In genomic region chr1:94025383-94026340, GRCh38 we compare ENCODE assay signal across 9 cellular contexts.
DNase-seq lines count a peak whose midpoint lies in the region; ATAC-seq, FAIRE-seq and TF ChIP-seq lines count a peak whose summit lies in the region.
"Had no signal": no experiment of that assay in that cellular context is flagged by ENCODE, and none has a peak within 500 bp of the region (broad histone marks: within the 10 kb centered on the region; RNA-seq: fewer than 3 reads in every experiment).

No MANE protein-coding gene starts in this region.

- H2AFZ ChIP-seq in K562 (ENCODE audit: low read depth, low read length) = no peak overlapping the region

- H3K9me1 ChIP-seq in K562 (ENCODE audit: control insufficient read depth, insufficient read depth, low read length) = no peaks in the 10 kb centered on the region

- no peak overlapping the region for H3K9ac ChIP-seq in K562 (ENCODE audit: insufficient read depth in 1 of 2, low read depth in 2 of 2, low read length in 2 of 2)

- peak; percentile 48 for ATAC-seq in GM21619 (IDR thresholded peaks at IDR 0.05; ENCODE audit: unreplicated experiment)
- peak; percentile 68 for ATAC-seq in K562
- no peak for ATAC-seq in GM18505 (IDR thresholded peaks at IDR 0.05; ENCODE audit: unreplicated experiment)

- FAIRE-seq in K562 (lab: Jason Lieb, UNC) = peak; percentile 84

- H3K4me1 ChIP-seq in BE2C (no peaks in the 10 kb centered on the region), K562 (replicated peaks in 1 of 2; ENCODE audit: control insufficient read depth in 2 of 2, insufficient read depth in 2 of 2, low read length in 2 of 2) (no peaks in the 10 kb centered on the region), tibial artery (peaks cover 0 to 6% (median 0%) of the 10 kb centered on the region in 4 donors)

- no peaks in the 10 kb centered on the region for H3K79me2 ChIP-seq in K562 (ENCODE audit: control insufficient read depth, insufficient read depth, low read length)

- in situ Hi-C loops in K562 (cut with MboI) = no loop called here

- CTCF ChIA-PET in K562 (lab: Yijun Ruan, JAX; ENCODE audit: low intra/inter-chr PET ratio) = interaction anchor here (0.9 to 1.7 kb wide), 2 partner anchors 310 to 780 kb away, joined by 3 to 14 read pairs; no protein-coding TSS in a partner anchor

- DNase-seq in BE2C (peak; percentile 15), NCI-H446 treated with DMSO at 0.1 percent for 48 hours (lab: John Stamatoyannopoulos, UW) (peak; percentile 52), K562 (ENCODE audit: extremely low read depth in 1 of 4, low spot score in 3 of 4) (peak; percentile 48 to 53 (median 50)), islet precursor cell (peak; percentile 64), tibial artery (no peak)
- no peak for DNase-seq in activated CD4-positive, CD25-positive, alpha-beta regulatory T cell treated with anti-CD3 and anti-CD28 coated beads, Interleukin-2, amount 50 U/mL, for 72 hours

- H3K27me3 ChIP-seq in BE2C = no peaks in the 10 kb centered on the region
- H3K27me3 ChIP-seq in K562 (ENCODE audit: control insufficient read depth in 2 of 2, insufficient read depth in 2 of 2, low read length in 2 of 2) = peaks cover 19 to 55% of the 10 kb centered on the region in 2 experiments
- no peaks in the 10 kb centered on the region for H3K27me3 ChIP-seq in tibial artery

- intact Hi-C loops in K562 (cut with micrococcal nuclease) = no loop called here
- intact Hi-C loops in tibial artery (cut with DNase I; ENCODE audit: low total_unique reads) = no loop called here

- no TSS peak for BruUV-seq in K562 (replicated peaks; lab: Mats Ljungman, UMichigan)

- H3K36me3 ChIP-seq in BE2C (no peaks in the 10 kb centered on the region), K562 (ENCODE audit: control insufficient read depth, insufficient read depth, low read length) (no peaks in the 10 kb centered on the region), tibial artery (no peaks in the 10 kb centered on the region)

- no peaks in the 10 kb centered on the region for H4K20me1 ChIP-seq in K562 (replicated peaks; ENCODE audit: control insufficient read depth, insufficient read depth, low read length)

- H3K4me2 ChIP-seq in K562 (ENCODE audit: insufficient read depth, low read length) = peak overlapping the region; percentile 17; the same call in 1 of the 2 replicates

- no peak for TF ChIP-seq EP300 in K562 (IDR thresholded peaks at IDR 0.05; ENCODE audit: low read length)

- peak; percentile 51 to 69; a peak in 3 of 4 replicates for TF ChIP-seq RAD21 in K562 (CRISPR knock-in tag; conservative IDR thresholded peaks at IDR 0.05 in 1 of 2, IDR thresholded peaks at IDR 0.05 in 1 of 2)

- H3K27ac ChIP-seq in K562 (ENCODE audit: extremely low read depth, low read depth, low read length) (no peak overlapping the region), tibial artery (no peak overlapping the region)
- H3K27ac ChIP-seq: HL-60 had no signal

- peak; percentile 61 for TF ChIP-seq CTCF in BE2C (IDR thresholded peaks at IDR 0.05; ENCODE audit: low read depth, low read length)
- peak; percentile 55 to 80 (median 72) for TF ChIP-seq CTCF in K562 (IDR thresholded peaks at IDR 0.05 in 2 of 3, conservative IDR thresholded peaks at IDR 0.05 in 1 of 3; ENCODE audit: insufficient read depth in 2 of 3, low read depth in 1 of 3, low read length in 3 of 3)
- peak; percentile 71 to 80 for TF ChIP-seq CTCF in tibial artery (IDR thresholded peaks at IDR 0.05)

- 3% methylated on average over 18 of the region's 18 CpGs for WGBS in K562 (ENCODE audit: insufficient coverage, low coverage, missing lambda C conversion rate)

- no peaks in the 10 kb centered on the region for H3K9me3 ChIP-seq in BE2C
- H3K9me3 ChIP-seq in K562 (replicated peaks; ENCODE audit: control insufficient read depth, insufficient read depth, low read depth, low read length) = no peaks in the 10 kb centered on the region
- H3K9me3 ChIP-seq in tibial artery = no peaks in the 10 kb centered on the region

- peak overlapping the region; percentile 47 for H3K4me3 ChIP-seq in BE2C (ENCODE audit: low read depth, low read length)
- H3K4me3 ChIP-seq in K562 = no peak overlapping the region
- H3K4me3 ChIP-seq in tibial artery = no peak overlapping the region

- TF ChIP-seq POLR2A in K562 (conservative IDR thresholded peaks at IDR 0.05) (no peak), GM18505 (IDR thresholded peaks at IDR 0.05; ENCODE audit: borderline replicate concordance, extremely low read depth, insufficient read depth, insufficient read length) (no peak)

- POLR2A ChIA-PET in K562 (lab: Yijun Ruan, JAX) = interaction anchor here (0.6 to 1.2 kb wide), 5 partner anchors 8 to 50 kb away, joined by 3 to 4 read pairs (median 3); no protein-coding TSS in a partner anchor

TF ChIP-seq in K562, 482 proteins besides CTCF, POLR2A, EP300 and RAD21:
- peak; percentile 47; the same call in 1 of the 2 replicates for TF ChIP-seq TEAD4 (IDR thresholded peaks at IDR 0.05; ENCODE audit: low read length)
- no peak for TF ChIP-seq TEAD4 (CRISPR knock-in tag; IDR thresholded peaks at IDR 0.05; ENCODE audit: borderline replicate concordance)
- TF ChIP-seq GABPB1 (CRISPR knock-in tag; IDR thresholded peaks at IDR 0.05) = no peak
- TF ChIP-seq SMC3 (conservative IDR thresholded peaks at IDR 0.05; ENCODE audit: insufficient read depth, low read depth, low read length) = 0 out of 2 replicates have a peak, but pooled peaks have one; percentile 33
- peak; percentile 64 for TF ChIP-seq TEAD2 (tag; IDR thresholded peaks at IDR 0.05)

Comparison
In these comparisons a context has a peak if more than half of its experiments do, and no peak if none do; other contexts are left out.
1. DNase-seq: peak in BE2C (single experiment), NCI-H446 treated with DMSO at 0.1 percent for 48 hours (single experiment), K562 (4 of 4) and islet precursor cell (single experiment); none in tibial artery (0 of 2) and activated CD4-positive, CD25-positive, alpha-beta regulatory T cell treated with anti-CD3 and anti-CD28 coated beads, Interleukin-2, amount 50 U/mL, for 72 hours (single experiment).
2. Peak in every context shown above with its lines, with median percentiles within 50 percentile points of each other: CTCF ChIP-seq.